Comparison of ENCODE assay signal across 10 cellular contexts in the genomic region with DNA sequence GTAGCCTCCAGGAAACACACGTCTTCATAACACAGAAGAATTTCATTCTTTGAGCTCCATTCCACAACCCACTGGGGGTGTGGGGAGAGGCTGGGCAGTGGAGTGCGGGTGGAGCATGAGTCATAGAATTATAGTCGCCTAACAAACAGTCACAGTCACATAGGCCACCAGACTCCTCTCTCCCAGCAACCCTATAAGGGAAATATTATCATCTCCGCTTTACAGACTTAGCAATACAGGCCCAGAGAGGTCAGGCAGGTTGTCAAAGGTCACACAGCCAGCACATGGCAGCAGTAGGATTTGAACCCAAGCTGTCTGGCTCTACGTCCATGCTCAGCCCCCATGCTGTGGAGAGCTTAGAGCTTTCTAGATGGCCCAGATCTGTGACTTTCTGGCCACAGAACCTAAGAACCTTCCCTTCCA. TPM values are rescaled to one million over a fixed set of nuclear protein-coding genes. Genes with fewer than 3 reads are reported as not detected.
A peak's percentile ranks its signal among the peaks of the same experiment; 100 is the strongest.
DNase-seq lines count a peak whose midpoint lies in the region; ATAC-seq and TF ChIP-seq lines count a peak whose summit lies in the region.
"Had no signal": no experiment of that assay in that cellular context is flagged by ENCODE, and none has a peak within 500 bp of the region (broad histone marks: within the 10 kb centered on the region; RNA-seq: fewer than 3 reads in every experiment).

No MANE protein-coding gene starts in this region.

- H3K27me3 ChIP-seq in thyroid gland, result no peaks in the 10 kb centered on the region

- ATAC-seq in WTC11, result no peak
- peak; percentile 97 for ATAC-seq in left colon
- no peak for ATAC-seq in GM18870 (IDR thresholded peaks at IDR 0.05; ENCODE audit: unreplicated experiment)

- no peaks in the 10 kb centered on the region for H3K36me3 ChIP-seq in thyroid gland

- WGBS in thyroid gland, 2 donors, result 49 to 72% methylated on average over 4 to 5 of the region's 5 CpGs

- H3K9me3 ChIP-seq in thyroid gland, result no peaks in the 10 kb centered on the region

- intact Hi-C loops in activated CD4-positive, alpha-beta T cell treated with anti-CD3 and anti-CD28 coated beads, Interleukin-2, amount 10 ng/mL, durations not matched to agents 24 days and 14 days (cut with micrococcal nuclease), result no loop called here
- intact Hi-C loops in left colon (cut with DNase I, micrococcal nuclease) (no loop called here), thyroid gland (cut with DNase I) (no loop called here)

- H3K4me3 ChIP-seq in thyroid gland (replicated peaks in 1 of 3), result no peak overlapping the region

- H3K27ac ChIP-seq in thyroid gland, result peak overlapping the region; percentile 34 to 67 (median 51)

- POLR2A ChIA-PET in WTC11 (lab: Charles Lee), result interaction anchor here (1.0 to 1.3 kb wide), 2 partner anchors 10 to 39 kb away, joined by 3 read pairs; no protein-coding TSS in a partner anchor

- H3K4me1 Mint-ChIP-seq in activated CD4-positive, alpha-beta T cell treated with anti-CD3 and anti-CD28 coated beads, Interleukin-2, amount 10 ng/mL, durations not matched to agents 24 days and 14 days, result peaks cover 11% of the 10 kb centered on the region
- H3K4me1 Mint-ChIP-seq in WTC11, result peaks cover 40% of the 10 kb centered on the region

- peak overlapping the region; percentile 79 for H3K27ac Mint-ChIP-seq in activated CD4-positive, alpha-beta T cell treated with anti-CD3 and anti-CD28 coated beads, Interleukin-2, amount 10 ng/mL, durations not matched to agents 24 days and 14 days
- no peak overlapping the region for H3K27ac Mint-ChIP-seq in WTC11

- CTCF ChIA-PET in WTC11 (lab: Charles Lee), result interaction anchor here (0.8 to 5.2 kb wide), 6 partner anchors 10 to 201 kb away, joined by 3 to 16 read pairs (median 4); no protein-coding TSS in a partner anchor

- H3K36me3 Mint-ChIP-seq in activated CD4-positive, alpha-beta T cell treated with anti-CD3 and anti-CD28 coated beads, Interleukin-2, amount 10 ng/mL, durations not matched to agents 24 days and 14 days (ENCODE audit: low read depth), result no peaks in the 10 kb centered on the region
- H3K36me3 Mint-ChIP-seq in WTC11, result no peaks in the 10 kb centered on the region

- no peak for TF ChIP-seq POLR2A in thyroid gland (IDR thresholded peaks at IDR 0.05)

- TF ChIP-seq CTCF in WTC11 (IDR thresholded peaks at IDR 0.05), result no peak
- no peak for TF ChIP-seq CTCF in thyroid gland (IDR thresholded peaks at IDR 0.05)

- peaks cover under 1% of the 10 kb centered on the region for H3K27me3 Mint-ChIP-seq in activated CD4-positive, alpha-beta T cell treated with anti-CD3 and anti-CD28 coated beads, Interleukin-2, amount 10 ng/mL, durations not matched to agents 24 days and 14 days
- H3K27me3 Mint-ChIP-seq in WTC11 (ENCODE audit: low read depth), result no peaks in the 10 kb centered on the region

- no peak overlapping the region for H3K4me3 Mint-ChIP-seq in activated CD4-positive, alpha-beta T cell treated with anti-CD3 and anti-CD28 coated beads, Interleukin-2, amount 10 ng/mL, durations not matched to agents 24 days and 14 days
- no peak overlapping the region for H3K4me3 Mint-ChIP-seq in WTC11

- H3K9me3 Mint-ChIP-seq in activated CD4-positive, alpha-beta T cell treated with anti-CD3 and anti-CD28 coated beads, Interleukin-2, amount 10 ng/mL, durations not matched to agents 24 days and 14 days, result no peaks in the 10 kb centered on the region
- H3K9me3 Mint-ChIP-seq in WTC11, result no peaks in the 10 kb centered on the region

- DNase-seq in activated CD4-positive, alpha-beta T cell treated with anti-CD3 and anti-CD28 coated beads, Interleukin-2, amount 10 ng/mL, durations not matched to agents 24 days and 14 days, result no peak
- no peak for DNase-seq in activated CD4-positive, alpha-beta T cell treated with anti-CD3 and anti-CD28 coated beads, Interleukin-2, amount 50 U/mL, for 48 hours
- DNase-seq in WTC11 (ENCODE audit: low spot score), result no peak
- no peak for DNase-seq in left colon
- DNase-seq in thyroid gland, result peak; percentile 31 to 54
- DNase-seq in NCI-H82 (lab: John Stamatoyannopoulos, UW), result no peak
- DNase-seq in NCI-H1092 treated with DMSO at 0.1 percent for 48 hours (lab: John Stamatoyannopoulos, UW), result no peak
- DNase-seq: HCEC 1CT; stimulated activated CD8-positive, alpha-beta memory T cell treated with anti-CD3 and anti-CD28 coated beads, Interleukin-4, amount 100 ng/mL, for 48 hours had no signal

- H3K4me1 ChIP-seq in thyroid gland, result peaks cover 10 to 21% of the 10 kb centered on the region in 2 donors

TF ChIP-seq in WTC11, 78 proteins besides CTCF, POLR2A, EP300 and RAD21:
- TF ChIP-seq GTF2I (CRISPR knock-in tag; conservative IDR thresholded peaks at IDR 0.05) (peak; percentile 46; the same call in 1 of the 2 replicates), IRF2 (CRISPR knock-in tag; IDR thresholded peaks at IDR 0.05; ENCODE audit: borderline replicate concordance, low read depth) (no peak)

RNA-seq across cellular contexts. Expression of a gene that starts 10.6 kb away (rescaled TPM):
- 163 and 170 TPM in 2 replicates for total RNA-seq in activated CD4-positive, alpha-beta T cell treated with anti-CD3 and anti-CD28 coated beads, Interleukin-2, amount 10 ng/mL, durations not matched to agents 24 days and 14 days
- total RNA-seq in WTC11 (2021), result 72.4 to 77.7 TPM (median 73.0 TPM) in 3 replicates
- total RNA-seq in left colon, result 100 to 1,000 TPM; 171 to 240 TPM
- 100 to 1,000 TPM; 101 to 136 (median 112) TPM for total RNA-seq in thyroid gland

Comparison
In these comparisons a context has a peak if more than half of its experiments do, and no peak if none do; other contexts are left out.
1. DNase-seq: peak in thyroid gland (2 of 2); none in activated CD4-positive, alpha-beta T cell treated with anti-CD3 and anti-CD28 coated beads, Interleukin-2, amount 10 ng/mL, durations not matched to agents 24 days and 14 days (single experiment), activated CD4-positive, alpha-beta T cell treated with anti-CD3 and anti-CD28 coated beads, Interleukin-2, amount 50 U/mL, for 48 hours (0 of 2), WTC11 (single experiment), left colon (0 of 2), NCI-H82 (single experiment) and NCI-H1092 treated with DMSO at 0.1 percent for 48 hours (single experiment).